In genomic region chr11:819129-819931, GRCh38 we compare ENCODE assay signal across 8 cellular contexts. TPM values are rescaled to one million over a fixed set of nuclear protein-coding genes. Genes with fewer than 3 reads are reported as not detected.
DNase-seq lines count a peak whose midpoint lies in the region; ATAC-seq and TF ChIP-seq lines count a peak whose summit lies in the region.

No MANE protein-coding gene starts in this region.

- no peaks in the 10 kb centered on the region for H3K9me3 Mint-ChIP-seq in activated CD4-positive, alpha-beta T cell treated with anti-CD3 and anti-CD28 coated beads, Interleukin-2, amount 10 ng/mL, durations not matched to agents 7 days and 5 days

- POLR2A ChIA-PET in activated CD4-positive, alpha-beta T cell treated with anti-CD3 and anti-CD28 coated beads, Interleukin-2, amount 10 ng/mL, durations not matched to agents 7 days and 5 days (lab: Charles Lee) = interaction anchor here (1.1 kb wide), 1 partner anchor 10 kb away, joined by 3 read pairs; the partner anchor contains the start of gene RPLP2

- H3K27ac ChIP-seq in left lung = peak overlapping the region; percentile 77 to 96

- no peaks in the 10 kb centered on the region for H3K27me3 Mint-ChIP-seq in activated CD4-positive, alpha-beta T cell treated with anti-CD3 and anti-CD28 coated beads, Interleukin-2, amount 10 ng/mL, durations not matched to agents 7 days and 5 days

- peak overlapping the region; percentile 84 for H3K4me3 Mint-ChIP-seq in activated CD4-positive, alpha-beta T cell treated with anti-CD3 and anti-CD28 coated beads, Interleukin-2, amount 10 ng/mL, durations not matched to agents 7 days and 5 days

- peaks cover 21% of the 10 kb centered on the region for H3K4me1 Mint-ChIP-seq in activated CD4-positive, alpha-beta T cell treated with anti-CD3 and anti-CD28 coated beads, Interleukin-2, amount 10 ng/mL, durations not matched to agents 7 days and 5 days

- peak overlapping the region; percentile 92 for H3K27ac Mint-ChIP-seq in activated CD4-positive, alpha-beta T cell treated with anti-CD3 and anti-CD28 coated beads, Interleukin-2, amount 10 ng/mL, durations not matched to agents 7 days and 5 days

- DNase-seq in AML-193 (lab: John Stamatoyannopoulos, UW) (peak; percentile 69 to 85), NCI-H460 (ENCODE audit: extremely low read depth, low read depth) (peak; percentile 76), dedifferentiated amniotic fluid mesenchymal stem cell (ENCODE audit: extremely low spot score) (peak; percentile 75), left lung (peak; percentile 93 to 97)
- DNase-seq in activated CD4-positive, alpha-beta T cell treated with anti-CD3 and anti-CD28 coated beads, Interleukin-2, amount 10 ng/mL, durations not matched to agents 7 days and 5 days = peak; percentile 90
- DNase-seq in stimulated activated CD4-positive, alpha-beta T cell treated with anti-CD3 and anti-CD28 coated beads, Interleukin-2, amount 100 ng/mL, for 48 hours = peak; percentile 87 to 92

- peaks cover 22 to 46% of the 10 kb centered on the region in 2 donors for H3K4me1 ChIP-seq in left lung

- H3K36me3 Mint-ChIP-seq in activated CD4-positive, alpha-beta T cell treated with anti-CD3 and anti-CD28 coated beads, Interleukin-2, amount 10 ng/mL, durations not matched to agents 7 days and 5 days (ENCODE audit: low read depth) = peaks cover 3% of the 10 kb centered on the region

- TF ChIP-seq CTCF in left lung (IDR thresholded peaks at IDR 0.05) = peak in 1 of 2 donors; percentile 40

- ATAC-seq in GM19023 (IDR thresholded peaks at IDR 0.05; ENCODE audit: unreplicated experiment) (peak; percentile 80), HG03175 (IDR thresholded peaks at IDR 0.05; ENCODE audit: unreplicated experiment) (peak; percentile 65), left lung (peak; percentile 88)

- H3K9me3 ChIP-seq in left lung = no peaks in the 10 kb centered on the region

- no peaks in the 10 kb centered on the region for H3K27me3 ChIP-seq in left lung

- peak overlapping the region; percentile 78 to 97 for H3K4me3 ChIP-seq in left lung

- H3K36me3 ChIP-seq in left lung = peaks cover 0 to 35% of the 10 kb centered on the region in 2 donors

- CTCF ChIA-PET in activated CD4-positive, alpha-beta T cell treated with anti-CD3 and anti-CD28 coated beads, Interleukin-2, amount 10 ng/mL, durations not matched to agents 7 days and 5 days (lab: Charles Lee) = interaction anchor here (1.2 to 2.1 kb wide), 7 partner anchors 10 to 29 kb away, joined by 3 to 12 read pairs (median 5); partner anchors contain the start of genes CEND1 and RPLP2

- intact Hi-C loops in left lung (cut with DNase I) = no loop called here

RNA-seq across cellular contexts. Expression of gene PNPLA2, which starts 0.6 kb away (rescaled TPM):
- total RNA-seq in NCI-H460 (2014; rRNA removed; shearing (Covaris generic)) = 15.0 and 15.7 TPM in 2 replicates
- 47.5 and 78.1 TPM in 2 replicates for polyA plus RNA-seq in NCI-H460 (2014; cell fraction: nucleus; rRNA removed)
- total RNA-seq in activated CD4-positive, alpha-beta T cell treated with anti-CD3 and anti-CD28 coated beads, Interleukin-2, amount 10 ng/mL, durations not matched to agents 7 days and 5 days = 10 to 100 TPM; 68.9 to 71.9 TPM
- total RNA-seq in left lung = 100 to 1,000 TPM in 1 of 2 donors, 10 to 100 TPM in 1; 96.3 to 128 TPM

RNA-seq across cellular contexts. Expression of gene CRACR2B, which starts 8.4 kb away (rescaled TPM):
- 5.0 and 5.5 TPM in 2 replicates for total RNA-seq in NCI-H460 (2014; rRNA removed; shearing (Covaris generic))
- polyA plus RNA-seq in NCI-H460 (2014; cell fraction: nucleus; rRNA removed) = 34.2 and 38.0 TPM in 2 replicates
- 1 to 10 TPM; 7.7 to 8.1 TPM for total RNA-seq in activated CD4-positive, alpha-beta T cell treated with anti-CD3 and anti-CD28 coated beads, Interleukin-2, amount 10 ng/mL, durations not matched to agents 7 days and 5 days
- total RNA-seq in left lung = 10 to 100 TPM; 22.6 to 32.1 TPM

RNA-seq across cellular contexts. Expression of gene RPLP2, which starts 9.6 kb away (rescaled TPM):
- total RNA-seq in NCI-H460 (2014; rRNA removed; shearing (Covaris generic)) = 1,205 and 1,442 TPM in 2 replicates
- 152 and 204 TPM in 2 replicates for polyA plus RNA-seq in NCI-H460 (2014; cell fraction: nucleus; rRNA removed)
- 1,000 to 10,000 TPM; 1,927 to 2,229 TPM for total RNA-seq in activated CD4-positive, alpha-beta T cell treated with anti-CD3 and anti-CD28 coated beads, Interleukin-2, amount 10 ng/mL, durations not matched to agents 7 days and 5 days
- total RNA-seq in left lung = 1,000 to 10,000 TPM; 1,620 to 1,802 TPM

RNA-seq across cellular contexts. Expression of gene CD151, which starts 13.4 kb away (rescaled TPM):
- 292 and 302 TPM in 2 replicates for total RNA-seq in NCI-H460 (2014; rRNA removed; shearing (Covaris generic))
- polyA plus RNA-seq in NCI-H460 (2014; cell fraction: nucleus; rRNA removed) = 1,063 and 1,198 TPM in 2 replicates
- total RNA-seq in activated CD4-positive, alpha-beta T cell treated with anti-CD3 and anti-CD28 coated beads, Interleukin-2, amount 10 ng/mL, durations not matched to agents 7 days and 5 days = 10 to 100 TPM; 35.4 to 37.6 TPM
- total RNA-seq in left lung = 100 to 1,000 TPM; 501 to 815 TPM

RNA-seq across cellular contexts. Expression of gene PIDD1, which starts 14.3 kb away (rescaled TPM):
- 3.1 and 3.6 TPM in 2 replicates for total RNA-seq in NCI-H460 (2014; rRNA removed; shearing (Covaris generic))
- polyA plus RNA-seq in NCI-H460 (2014; cell fraction: nucleus; rRNA removed) = 88.0 and 98.8 TPM in 2 replicates
- 10 to 100 TPM; 47.9 to 60.4 TPM for total RNA-seq in activated CD4-positive, alpha-beta T cell treated with anti-CD3 and anti-CD28 coated beads, Interleukin-2, amount 10 ng/mL, durations not matched to agents 7 days and 5 days
- 10 to 100 TPM; 13.8 to 18.6 TPM for total RNA-seq in left lung

Comparison
In these comparisons a context has a peak if more than half of its experiments do, and no peak if none do; other contexts are left out.
1. Peak in every context shown above with its lines: DNase-seq, ATAC-seq, H3K4me3 ChIP-seq and H3K27ac ChIP-seq.